1 cellular context compared by ENCODE assay signal in genomic region chr17:21213491-21214014, GRCh38.
TF ChIP-seq lines count a peak whose summit lies in the region.

No MANE protein-coding gene starts in this region.

TF ChIP-seq in GM23338, 12 proteins besides CTCF, POLR2A, EP300 and RAD21 (continued from another document):
- TF ChIP-seq ZNF462 (CRISPR knock-in tag; IDR thresholded peaks at IDR 0.05) (no peak), ZNF114 (CRISPR knock-in tag; IDR thresholded peaks at IDR 0.05) (no peak)
